In the genomic region with DNA sequence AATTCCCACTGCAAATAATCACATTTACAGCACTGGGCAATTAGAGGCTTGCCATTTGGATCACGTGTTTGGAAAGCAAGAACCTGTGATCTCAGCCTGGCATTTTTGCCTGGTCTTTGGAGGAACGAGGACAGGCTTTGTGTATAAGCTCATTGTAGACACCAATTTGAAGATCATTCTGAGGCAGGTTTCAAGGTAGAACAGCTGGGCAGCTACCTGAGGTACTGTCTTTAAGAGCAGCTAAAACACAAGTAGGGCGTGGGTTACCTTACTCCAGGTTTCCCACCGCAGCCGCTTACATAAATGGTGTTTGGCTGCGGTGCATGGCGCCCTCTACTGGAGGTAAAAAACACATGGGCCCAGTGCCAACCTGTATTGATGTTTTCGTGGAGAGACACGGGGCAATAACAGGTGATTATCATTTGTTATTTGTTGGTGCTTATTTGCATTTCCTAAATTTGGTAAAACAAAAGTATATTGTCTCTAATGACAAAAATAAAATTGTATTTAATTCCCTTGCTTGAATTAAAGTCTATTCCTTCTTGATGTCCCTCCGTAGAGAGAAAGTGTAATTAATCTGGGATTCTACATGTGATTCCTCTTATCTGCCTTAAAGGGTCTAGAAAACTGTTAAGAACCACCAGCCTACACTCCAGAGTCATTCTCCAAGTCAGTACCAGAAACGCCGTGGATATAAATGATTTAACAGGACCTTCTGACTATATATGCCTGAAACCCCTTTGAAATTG, we compare ENCODE assay signal across 1 cellular context.
TF ChIP-seq lines count a peak whose summit lies in the region.

No MANE protein-coding gene starts in this region.

TF ChIP-seq in IMR-90, 13 proteins besides CTCF, POLR2A, EP300 and RAD21:
- peak; percentile 45; the same call in 1 of the 2 replicates for TF ChIP-seq RFX5 (IDR thresholded peaks at IDR 0.05; ENCODE audit: low read depth, low read length)
- TF ChIP-seq SMC3 (IDR thresholded peaks at IDR 0.05; ENCODE audit: low read depth, low read length), result peak; percentile 51
- TF ChIP-seq MAFK (IDR thresholded peaks at IDR 0.05; ENCODE audit: low read depth, low read length), result no peak
